In the genomic region with DNA sequence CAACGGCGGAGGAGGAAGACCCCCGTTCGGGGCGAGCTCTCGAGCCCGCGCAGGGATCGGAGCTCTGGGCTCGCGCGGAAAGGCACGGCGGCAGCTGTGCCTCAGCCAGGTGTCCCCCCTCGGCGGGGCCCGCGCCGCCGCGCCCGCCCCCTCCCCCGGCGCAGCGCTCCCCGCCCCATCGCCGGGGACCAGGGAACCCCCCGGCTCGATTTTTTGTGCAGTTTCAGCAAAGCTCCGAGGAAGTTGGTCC, we compare ENCODE assay signal across 7 cellular contexts.
A peak's percentile ranks its signal among the peaks of the same experiment; 100 is the strongest.
DNase-seq lines count a peak whose midpoint lies in the region; ATAC-seq and TF ChIP-seq lines count a peak whose summit lies in the region.

No MANE protein-coding gene starts in this region.

- H3K27ac ChIP-seq in ascending aorta (peak overlapping the region; percentile 100), tibial nerve (peak overlapping the region; percentile 99 to 100 (median 99))

- H3K27me3 ChIP-seq in ascending aorta (no peaks in the 10 kb centered on the region), tibial nerve (no peaks in the 10 kb centered on the region)

- peak overlapping the region; percentile 76 to 90 for H3K4me3 ChIP-seq in ascending aorta
- peak overlapping the region; percentile 95 to 99 (median 98) for H3K4me3 ChIP-seq in tibial nerve

- H3K36me3 ChIP-seq in ascending aorta (no peaks in the 10 kb centered on the region), tibial nerve (no peaks in the 10 kb centered on the region)

- TF ChIP-seq POLR2A in tibial nerve (IDR thresholded peaks at IDR 0.05) = no peak

- TF ChIP-seq CTCF in ascending aorta (IDR thresholded peaks at IDR 0.05) (no peak), tibial nerve (IDR thresholded peaks at IDR 0.05) (no peak)

- WGBS in tibial nerve, 2 donors = 1% methylated on average over 29 of the region's 31 CpGs

- TF ChIP-seq EP300 in tibial nerve (IDR thresholded peaks at IDR 0.05) = no peak

- H3K9me3 ChIP-seq in ascending aorta = no peaks in the 10 kb centered on the region
- H3K9me3 ChIP-seq in tibial nerve = no peaks in the 10 kb centered on the region

- ATAC-seq in GM19035 (IDR thresholded peaks at IDR 0.05; ENCODE audit: unreplicated experiment) (peak; percentile 4), HG03108 (IDR thresholded peaks at IDR 0.05; ENCODE audit: unreplicated experiment) (peak; percentile 7), left lobe of liver (peak; percentile 18)

- intact Hi-C loops in ascending aorta (cut with DNase I) = loop anchor here (1.0 to 10.0 kb wide), 5 partner anchors 43 to 1680 kb away; a partner anchor contains a TSS

- DNase-seq in ascending aorta (ENCODE audit: low spot score in 2 of 2) = no peak
- DNase-seq in left lobe of liver (ENCODE audit: low spot score) = no peak
- no peak for DNase-seq in tibial nerve (ENCODE audit: low spot score in 2 of 2)
- DNase-seq in middle frontal gyrus (ENCODE audit: extremely low spot score, low spot score) = no peak
- DNase-seq in hepatic stellate cell (ENCODE audit: low spot score) = no peak

- H3K4me1 ChIP-seq in ascending aorta (peaks cover 0 to 25% of the 10 kb centered on the region in 2 donors), tibial nerve (peaks cover 0 to 73% (median 37%) of the 10 kb centered on the region in 4 donors)
